In the genomic region with DNA sequence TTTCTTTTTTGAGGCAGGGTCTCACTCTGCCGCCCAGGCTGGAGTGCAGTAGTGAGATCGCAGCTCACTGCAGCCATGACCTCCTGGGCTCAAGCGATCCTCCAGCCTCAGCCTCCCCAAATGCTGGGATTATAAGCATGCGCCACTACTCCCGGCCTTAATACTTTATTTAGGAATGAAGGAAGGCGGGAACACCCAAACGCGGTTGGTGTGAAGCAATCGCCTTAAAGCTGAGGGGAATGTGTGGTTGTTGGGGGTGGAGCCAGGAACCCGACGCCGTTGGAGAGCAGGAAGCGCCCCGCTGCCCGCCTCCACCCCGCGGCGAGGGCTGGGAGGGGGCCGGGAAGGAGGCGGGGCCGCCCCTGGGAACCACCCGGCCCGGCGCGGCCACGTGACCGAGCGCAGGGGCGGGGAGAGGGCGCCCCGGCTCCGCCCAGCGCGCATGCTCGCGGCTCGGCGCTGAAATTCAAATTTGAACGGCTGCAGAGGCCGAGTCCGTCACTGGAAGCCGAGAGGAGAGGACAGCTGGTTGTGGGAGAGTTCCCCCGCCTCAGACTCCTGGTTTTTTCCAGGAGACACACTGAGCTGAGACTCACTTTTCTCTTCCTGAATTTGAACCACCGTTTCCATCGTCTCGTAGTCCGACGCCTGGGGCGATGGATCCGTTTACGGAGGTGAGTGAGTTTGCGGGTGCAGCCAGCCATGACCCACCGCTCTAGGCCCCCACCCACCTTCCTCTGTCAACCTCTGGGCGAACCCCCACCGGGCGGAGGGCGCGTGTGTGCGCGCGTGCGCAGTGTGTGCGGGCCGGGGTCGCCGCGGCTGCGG, we compare ENCODE assay signal across 8 cellular contexts. TPM values are rescaled to one million over a fixed set of nuclear protein-coding genes. Genes with fewer than 3 reads are reported as not detected.
DNase-seq lines count a peak whose midpoint lies in the region; ATAC-seq and TF ChIP-seq lines count a peak whose summit lies in the region.

A gene with protein sequence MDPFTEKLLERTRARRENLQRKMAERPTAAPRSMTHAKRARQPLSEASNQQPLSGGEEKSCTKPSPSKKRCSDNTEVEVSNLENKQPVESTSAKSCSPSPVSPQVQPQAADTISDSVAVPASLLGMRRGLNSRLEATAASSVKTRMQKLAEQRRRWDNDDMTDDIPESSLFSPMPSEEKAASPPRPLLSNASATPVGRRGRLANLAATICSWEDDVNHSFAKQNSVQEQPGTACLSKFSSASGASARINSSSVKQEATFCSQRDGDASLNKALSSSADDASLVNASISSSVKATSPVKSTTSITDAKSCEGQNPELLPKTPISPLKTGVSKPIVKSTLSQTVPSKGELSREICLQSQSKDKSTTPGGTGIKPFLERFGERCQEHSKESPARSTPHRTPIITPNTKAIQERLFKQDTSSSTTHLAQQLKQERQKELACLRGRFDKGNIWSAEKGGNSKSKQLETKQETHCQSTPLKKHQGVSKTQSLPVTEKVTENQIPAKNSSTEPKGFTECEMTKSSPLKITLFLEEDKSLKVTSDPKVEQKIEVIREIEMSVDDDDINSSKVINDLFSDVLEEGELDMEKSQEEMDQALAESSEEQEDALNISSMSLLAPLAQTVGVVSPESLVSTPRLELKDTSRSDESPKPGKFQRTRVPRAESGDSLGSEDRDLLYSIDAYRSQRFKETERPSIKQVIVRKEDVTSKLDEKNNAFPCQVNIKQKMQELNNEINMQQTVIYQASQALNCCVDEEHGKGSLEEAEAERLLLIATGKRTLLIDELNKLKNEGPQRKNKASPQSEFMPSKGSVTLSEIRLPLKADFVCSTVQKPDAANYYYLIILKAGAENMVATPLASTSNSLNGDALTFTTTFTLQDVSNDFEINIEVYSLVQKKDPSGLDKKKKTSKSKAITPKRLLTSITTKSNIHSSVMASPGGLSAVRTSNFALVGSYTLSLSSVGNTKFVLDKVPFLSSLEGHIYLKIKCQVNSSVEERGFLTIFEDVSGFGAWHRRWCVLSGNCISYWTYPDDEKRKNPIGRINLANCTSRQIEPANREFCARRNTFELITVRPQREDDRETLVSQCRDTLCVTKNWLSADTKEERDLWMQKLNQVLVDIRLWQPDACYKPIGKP (plus strand): TSS at position 492 of the 828 bp plus-strand sequence. CDS start 165 bp downstream, at position 657.

- peaks cover 39% of the 10 kb centered on the region for H3K4me1 ChIP-seq in mammary epithelial cell (ENCODE audit: insufficient read depth, low read length)

- peak within 1 kb of the TSS; percentile 90 for H3K4me2 ChIP-seq in mammary epithelial cell (ENCODE audit: insufficient read depth, low read depth, low read length)

- 1% methylated on average over 12 of the region's 68 CpGs for WGBS in mammary epithelial cell (ENCODE audit: low coverage, missing lambda C conversion rate)

- ATAC-seq in GM18867 (IDR thresholded peaks at IDR 0.05; ENCODE audit: unreplicated experiment) = peak; percentile 81
- ATAC-seq in HG03097 (IDR thresholded peaks at IDR 0.05; ENCODE audit: low FRiP score, unreplicated experiment) = peak; percentile 74

- CTCF ChIA-PET in mammary epithelial cell (lab: Charles Lee; ENCODE audit: low non-redundant PET) = interaction anchor here (0.5 kb wide), 1 partner anchor 32 kb away, joined by 4 read pairs; no protein-coding TSS in a partner anchor

- peak within 1 kb of the TSS; percentile 85 for H3K4me3 ChIP-seq in WERI-Rb-1 (ENCODE audit: low read depth, low read length)
- H3K4me3 ChIP-seq in mammary epithelial cell (replicated peaks in 1 of 3; ENCODE audit: insufficient read depth in 1 of 3, low read depth in 2 of 3, low read length in 3 of 3) = peak within 1 kb of the TSS; percentile 88 to 94 (median 90)
- H3K4me3 ChIP-seq in skin epidermis = peak within 1 kb of the TSS; percentile 57 to 93 (median 74)

- no peaks in the 10 kb centered on the region for H4K20me1 ChIP-seq in mammary epithelial cell (ENCODE audit: insufficient read depth, low read length)

- dilution Hi-C loops in mammary epithelial cell (cut with HindIII; ENCODE audit: low sequenced_read_pairs) = no loop called here

- TF ChIP-seq CTCF in WERI-Rb-1 (IDR thresholded peaks at IDR 0.05; ENCODE audit: low read depth, low read length) = no peak
- TF ChIP-seq CTCF in mammary epithelial cell (conservative IDR thresholded peaks at IDR 0.05 in 1 of 2, IDR thresholded peaks at IDR 0.05 in 1 of 2; ENCODE audit: extremely low read depth in 1 of 2, insufficient read depth in 1 of 2, low read depth in 1 of 2, low read length in 2 of 2) = no peak

- H3K27me3 ChIP-seq in WERI-Rb-1 (ENCODE audit: insufficient read depth, low read depth, severe bottlenecking) = no peaks in the 10 kb centered on the region
- no peaks in the 10 kb centered on the region for H3K27me3 ChIP-seq in mammary epithelial cell (ENCODE audit: insufficient read depth, low read length)

- H2AFZ ChIP-seq in mammary epithelial cell (ENCODE audit: low read depth, low read length) = peak within 1 kb of the TSS; percentile 67

- peaks cover 48% of the 10 kb centered on the region for H3K79me2 ChIP-seq in mammary epithelial cell (ENCODE audit: insufficient read depth, low read length)

- DNase-seq in ACHN (peak; percentile 99), NCI-H2171 treated with DMSO at 0.1 percent for 48 hours (lab: John Stamatoyannopoulos, UW) (peak; percentile 91), WERI-Rb-1 (peak; percentile 92), mammary epithelial cell (peak; percentile 96), iPS-NIHi11 (ENCODE audit: low spot score) (peak; percentile 96)

- peak within 1 kb of the TSS; percentile 100 for H3K9ac ChIP-seq in mammary epithelial cell (ENCODE audit: insufficient read depth, low read length)

- intact Hi-C loops in mammary epithelial cell (cut with micrococcal nuclease) = loop anchor here (1.0 kb wide), 1 partner anchor 22 kb away; a partner anchor contains a TSS

- H3K9me3 ChIP-seq in WERI-Rb-1 (ENCODE audit: severe bottlenecking) (peaks cover 3% of the 10 kb centered on the region), mammary epithelial cell (replicated peaks; ENCODE audit: insufficient read depth, low read length) (no peaks in the 10 kb centered on the region)

- in situ Hi-C loops in ACHN (cut with HindIII; ENCODE audit: low pct_ligation_motif_present, low pct_unique_long_range_greater_than_20kb, low sequenced_read_pairs) (no loop called here), mammary epithelial cell (cut with MboI; ENCODE audit: low sequenced_read_pairs in 2 of 2) (no loop called here)

- BruUV-seq in mammary epithelial cell (replicated peaks; lab: Mats Ljungman, UMichigan) = TSS peak; percentile 39

- H3K36me3 ChIP-seq in WERI-Rb-1 (peaks cover 13% of the 10 kb centered on the region), mammary epithelial cell (ENCODE audit: insufficient read depth, low read length) (no peaks in the 10 kb centered on the region)

- H3K27ac ChIP-seq in WERI-Rb-1 = peak within 1 kb of the TSS; percentile 99
- peak within 1 kb of the TSS; percentile 100 for H3K27ac ChIP-seq in mammary epithelial cell (ENCODE audit: insufficient read depth, low read depth, low read length)
- peak within 1 kb of the TSS in 20 of 21 experiments; percentile 16 to 79 (median 56) for H3K27ac ChIP-seq in skin epidermis

RNA-seq across cellular contexts. Expression of the gene that starts here (rescaled TPM):
- 100 to 1,000 TPM in 1 of 2 donors, 1 to 10 TPM in 1; 7.7 to 113 TPM for total RNA-seq in mammary epithelial cell
- polyA plus RNA-seq in mammary epithelial cell = 103 TPM
- 256 TPM for polyA minus RNA-seq in mammary epithelial cell

Comparison
In these comparisons a context has a peak if more than half of its experiments do, and no peak if none do; other contexts are left out.
1. Peak in every context shown above with its lines: DNase-seq, ATAC-seq, H3K4me3 ChIP-seq and H3K27ac ChIP-seq.